8 cellular contexts compared by ENCODE assay signal in genomic region chr20:5749512-5750490, GRCh38. TPM values are rescaled to one million over a fixed set of nuclear protein-coding genes. Genes with fewer than 3 reads are reported as not detected.
DNase-seq lines count a peak whose midpoint lies in the region; TF ChIP-seq lines count a peak whose summit lies in the region.

Gene SHLD1 (plus strand): TSS chr20:5750401. CDS start chr20:5772866, 22,465 bp downstream.

- H3K23ac ChIP-seq in H9 (ENCODE audit: insufficient read length, low read depth, low read length), result no peak within 1 kb of the TSS

- H3K4me1 ChIP-seq in H9 (ENCODE audit: insufficient read depth, low read length) (no peaks in the 10 kb centered on the region; the same call in none of the 2 replicates), MM.1S (ENCODE audit: low read length) (no peaks in the 10 kb centered on the region), neuron (ENCODE audit: insufficient read depth, low read length) (peaks cover 5% of the 10 kb centered on the region)

- no peak within 1 kb of the TSS for H2BK20ac ChIP-seq in H9 (ENCODE audit: low read depth, low read length, poor library complexity, severe bottlenecking)

- no peak within 1 kb of the TSS for H3T11ph ChIP-seq in H9 (ENCODE audit: low read length)

- H2BK5ac ChIP-seq in H9 (ENCODE audit: insufficient read length, low read length), result no peak within 1 kb of the TSS

- H3K27ac Mint-ChIP-seq in H9, result peak within 1 kb of the TSS; percentile 98 to 99 (median 98)

- H4K20me1 ChIP-seq in H9 (ENCODE audit: control insufficient read depth, insufficient read depth, insufficient read length) (no peaks in the 10 kb centered on the region), MM.1S (ENCODE audit: insufficient read depth, low read length) (no peaks in the 10 kb centered on the region)

- no peak within 1 kb of the TSS for H4K5ac ChIP-seq in H9 (ENCODE audit: insufficient read length, low read depth, low read length)

- H3K27me3 Mint-ChIP-seq in H9 (ENCODE audit: low read depth), result no peaks in the 10 kb centered on the region

- DNase-seq in ELR (ENCODE audit: low read depth) (peak; percentile 91), H9 (peak; percentile 88), MM.1S (peak; percentile 87), SIG-M5 treated with dmso at 0.1 percent for 504 hours (lab: John Stamatoyannopoulos, UW; ENCODE audit: unreplicated experiment) (peak; percentile 90), activated gamma-delta T cell treated with Interleukin-2 at 50 U/mL for 16 hours (peak; percentile 76), foreskin melanocyte (peak; percentile 81), stromal cell of bone marrow (ENCODE audit: low read depth) (peak; percentile 85)

- peak within 1 kb of the TSS; percentile 66; the same call in 1 of the 2 replicates for H3K14ac ChIP-seq in H9 (ENCODE audit: insufficient read depth, low read length)

- peaks cover 0 to 3% (median 2%) of the 10 kb centered on the region in 3 experiments; a peak in 3 of 7 replicates for H3K36me3 Mint-ChIP-seq in H9 (ENCODE audit: insufficient read depth in 1 of 3, low read depth in 3 of 3)

- no peak within 1 kb of the TSS for H4K91ac ChIP-seq in H9 (ENCODE audit: insufficient read length, low read depth, low read length)

- H3K23me2 ChIP-seq in H9 (ENCODE audit: insufficient read length, low read depth, low read length, poor library complexity, severe bottlenecking), result peaks cover 4% of the 10 kb centered on the region

- H3K9me2 ChIP-seq in MM.1S (replicated peaks; ENCODE audit: insufficient read depth, low read length), result no peaks in the 10 kb centered on the region

- no peaks in the 10 kb centered on the region for H3K9me3 ChIP-seq in H9 (ENCODE audit: control insufficient read depth, low read depth, low read length)
- H3K9me3 ChIP-seq in MM.1S (replicated peaks; ENCODE audit: insufficient read depth, low read length), result no peaks in the 10 kb centered on the region
- H3K9me3 ChIP-seq in neuron (ENCODE audit: low read length), result no peaks in the 10 kb centered on the region

- H3K9ac ChIP-seq in H9 (ENCODE audit: extremely low read depth, insufficient read length, low read length), result peak within 1 kb of the TSS; percentile 79
- H3K9ac ChIP-seq in MM.1S (ENCODE audit: low read length), result peak within 1 kb of the TSS; percentile 47; the same call in 1 of the 2 replicates

- H3K36me3 ChIP-seq in MM.1S (replicated peaks; ENCODE audit: insufficient read depth, low read length) (no peaks in the 10 kb centered on the region), neuron (ENCODE audit: insufficient read depth, low read length) (no peaks in the 10 kb centered on the region)

- peak within 1 kb of the TSS; percentile 73 for H2BK120ac ChIP-seq in H9 (ENCODE audit: low read depth, low read length, poor library complexity, severe bottlenecking)

- no peak within 1 kb of the TSS for H3K4ac ChIP-seq in H9 (ENCODE audit: low read depth, low read length)

- H3K18ac ChIP-seq in H9 (ENCODE audit: insufficient read length, low read depth, low read length), result peak within 1 kb of the TSS; percentile 74

- H3K27me3 ChIP-seq in H9 (ENCODE audit: insufficient read depth, low read length) (no peaks in the 10 kb centered on the region), MM.1S (replicated peaks; ENCODE audit: insufficient read depth, low read length) (no peaks in the 10 kb centered on the region), neuron (ENCODE audit: insufficient read depth, low read length) (no peaks in the 10 kb centered on the region)

- H3K79me1 ChIP-seq in H9 (ENCODE audit: insufficient read depth, low read depth, low read length, poor library complexity, severe bottlenecking), result no peaks in the 10 kb centered on the region

- H2BK12ac ChIP-seq in H9 (ENCODE audit: insufficient read length, low read depth, low read length), result no peak within 1 kb of the TSS

- H3K4me1 Mint-ChIP-seq in H9, result peaks cover 19 to 29% of the 10 kb centered on the region in 2 experiments

- H3K79me2 ChIP-seq in H9 (ENCODE audit: insufficient read depth, low read length) (no peaks in the 10 kb centered on the region), MM.1S (ENCODE audit: low read length) (peaks cover 4% of the 10 kb centered on the region; the same call in 1 of the 2 replicates)

- no CpG with 5 or more reads among the region's 33 CpGs for WGBS in H9 (ENCODE audit: extremely low coverage, insufficient read length, low lambda C conversion rate)

- no peak within 1 kb of the TSS for H2AK5ac ChIP-seq in H9 (ENCODE audit: insufficient read length, low read length)

- H3K27ac ChIP-seq in H9 (ENCODE audit: insufficient read length, low read depth, low read length) (peak within 1 kb of the TSS; percentile 80), MM.1S (ENCODE audit: low read length) (no peak within 1 kb of the TSS)

- no peak within 1 kb of the TSS for H4K8ac ChIP-seq in H9 (replicated peaks; ENCODE audit: insufficient read length, low read depth, low read length)

- peak within 1 kb of the TSS; percentile 79 to 88 for H3K4me3 Mint-ChIP-seq in H9

- no peak within 1 kb of the TSS for H3K56ac ChIP-seq in H9 (ENCODE audit: insufficient read length, low read depth, low read length)

- H2AFZ ChIP-seq in H9 (ENCODE audit: low read length), result peak within 1 kb of the TSS; percentile 65
- H2AFZ ChIP-seq in MM.1S (ENCODE audit: low read length), result peak within 1 kb of the TSS; percentile 98
- peak within 1 kb of the TSS; percentile 97 for H2AFZ ChIP-seq in neuron (ENCODE audit: low read depth, low read length)

- TF ChIP-seq CTCF in H9 (conservative IDR thresholded peaks at IDR 0.05) (no peak), MM.1S (IDR thresholded peaks at IDR 0.05; ENCODE audit: low read length) (no peak)

- H3F3A ChIP-seq in MM.1S (ENCODE audit: insufficient read depth, low read length), result no peaks in the 10 kb centered on the region

- H3K4me3 ChIP-seq in MM.1S (ENCODE audit: low read length), result peak within 1 kb of the TSS; percentile 73
- peak within 1 kb of the TSS; percentile 89 for H3K4me3 ChIP-seq in neuron (ENCODE audit: low read length)

- H3K4me2 ChIP-seq in H9 (ENCODE audit: insufficient read depth, insufficient read length, low read length) (peak within 1 kb of the TSS; percentile 59), MM.1S (ENCODE audit: low read depth, low read length) (peak within 1 kb of the TSS; percentile 82)

- no peak within 1 kb of the TSS for H2BK15ac ChIP-seq in H9 (ENCODE audit: low read depth, low read length)

- H3K9me3 Mint-ChIP-seq in H9, result no peaks in the 10 kb centered on the region

RNA-seq across cellular contexts. Expression of gene SHLD1, which starts in this region (rescaled TPM):
- total RNA-seq in H9 (2021), result 6.7 and 7.4 TPM in 2 replicates
